8 cellular contexts compared by ENCODE assay signal in the genomic region with DNA sequence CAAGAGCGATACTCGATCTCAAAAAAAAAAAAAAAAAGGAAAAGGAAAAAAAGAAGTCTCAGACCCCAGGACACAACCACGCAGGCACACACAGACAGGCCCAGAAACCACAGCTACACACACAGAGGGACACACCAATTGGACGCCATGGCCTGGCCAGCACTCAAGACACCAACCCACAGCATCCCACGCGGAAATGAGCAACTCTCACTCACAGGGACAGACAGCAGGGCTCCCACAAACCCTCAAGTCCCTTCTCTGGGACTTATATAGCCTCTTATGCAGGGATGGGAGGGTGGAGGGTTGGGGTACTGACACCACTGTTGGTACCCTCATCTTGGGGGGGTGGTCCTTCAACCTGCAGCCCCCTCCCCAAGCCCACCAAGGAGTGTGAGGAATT. TPM values are rescaled to one million over a fixed set of nuclear protein-coding genes. Genes with fewer than 3 reads are reported as not detected.
DNase-seq lines count a peak whose midpoint lies in the region; ATAC-seq, FAIRE-seq and TF ChIP-seq lines count a peak whose summit lies in the region.

No MANE protein-coding gene starts in this region.

- 65 to 68% methylated on average over 6 of the region's 6 CpGs for WGBS in pancreas, 2 donors

- no peaks in the 10 kb centered on the region for H3K27me3 ChIP-seq in SJCRH30
- H3K27me3 ChIP-seq in pancreas, result no peaks in the 10 kb centered on the region

- H3K4me3 ChIP-seq in SJCRH30 (peak overlapping the region; percentile 48; the same call in 1 of the 2 replicates), fibroblast of villous mesenchyme (ENCODE audit: low read depth, low read length) (no peak overlapping the region), pancreas (peak overlapping the region in 2 of 4 donors; percentile 42 to 53)

- ATAC-seq in pancreas (peak in 2 of 4 donors; percentile 1 to 8), GM19455 (IDR thresholded peaks at IDR 0.05; ENCODE audit: unreplicated experiment) (no peak), omental fat pad (ENCODE audit: low FRiP score) (no peak)

- DNase-seq in SJCRH30, result no peak
- peak; percentile 28 for DNase-seq in fibroblast of villous mesenchyme (ENCODE audit: low read depth)
- DNase-seq in pancreas, result peak in 1 of 6 donors; percentile 36
- no peak for DNase-seq in omental fat pad (ENCODE audit: low spot score)
- DNase-seq in NCI-H2196 treated with DMSO at 0.1 percent for 48 hours (lab: John Stamatoyannopoulos, UW; ENCODE audit: unreplicated experiment), result no peak
- no peak for DNase-seq in OCI-M2 (lab: John Stamatoyannopoulos, UW; ENCODE audit: unreplicated experiment)

- H3K27ac ChIP-seq in C4-2B (peak overlapping the region; percentile 58), SJCRH30 (no peak overlapping the region), pancreas (peak overlapping the region; percentile 51 to 79 (median 70))

- H3K36me3 ChIP-seq in SJCRH30 (peaks cover 8% of the 10 kb centered on the region), pancreas (peaks cover 0 to 6% (median 0%) of the 10 kb centered on the region in 3 donors)

- H3K9me3 ChIP-seq in SJCRH30 (replicated peaks), result no peaks in the 10 kb centered on the region
- no peaks in the 10 kb centered on the region for H3K9me3 ChIP-seq in pancreas

- H3K4me1 ChIP-seq in SJCRH30 (peaks cover 15% of the 10 kb centered on the region), pancreas (no peaks in the 10 kb centered on the region)

- no peak for FAIRE-seq in pancreas (lab: Jason Lieb, UNC)

- TF ChIP-seq CTCF in C4-2B (conservative IDR thresholded peaks at IDR 0.05) (no peak), fibroblast of villous mesenchyme (IDR thresholded peaks at IDR 0.05; ENCODE audit: insufficient read depth, low read depth, low read length) (no peak), pancreas (IDR thresholded peaks at IDR 0.05) (no peak), omental fat pad (IDR thresholded peaks at IDR 0.05) (no peak)

- intact Hi-C loops in pancreas (cut with DNase I), result no loop called here

RNA-seq across cellular contexts. Expression of a gene that starts 5.9 kb away (rescaled TPM):
- total RNA-seq in SJCRH30 (2014; rRNA removed; shearing (Covaris generic)), result 43.7 and 48.2 TPM in 2 replicates
- total RNA-seq in fibroblast of villous mesenchyme, result 27.6 and 39.3 TPM in 2 replicates
- 10 to 100 TPM in 5 of 6 donors, 1 to 10 TPM in 1; 8.4 to 29.4 (median 13.4) TPM for total RNA-seq in pancreas
- 1 to 10 TPM; 7.3 to 8.0 TPM for polyA plus RNA-seq in pancreas
- 10 to 100 TPM in 3 of 4 donors, 1 to 10 TPM in 1; 6.1 to 82.8 (median 24.4) TPM for total RNA-seq in omental fat pad

RNA-seq across cellular contexts. Expression of a gene that starts 37.3 kb away (rescaled TPM):
- total RNA-seq in SJCRH30 (2014; rRNA removed; shearing (Covaris generic)), result 0.18 TPM in 1 of 2 replicates, not detected in the other
- total RNA-seq in fibroblast of villous mesenchyme (under 0.01 TPM in 2 replicates), pancreas (under 1 TPM in 4 of 6 donors, not detected in 2; 0.09 to 0.59 (median 0.17) TPM), omental fat pad (under 1 TPM in 1 of 4 donors, not detected in 3; 0.84 TPM)
- under 1 TPM in 1 of 2 donors, not detected in 1; 0.16 TPM for polyA plus RNA-seq in pancreas
